In genomic region chr1:192880191-192880590, GRCh38 we compare ENCODE assay signal across 1 cellular context.
TF ChIP-seq lines count a peak whose summit lies in the region.

No MANE protein-coding gene starts in this region.

TF ChIP-seq in GM23338, 12 proteins besides CTCF, POLR2A, EP300 and RAD21 (continued from another document):
- TF ChIP-seq ZNF331 (CRISPR knock-in tag; IDR thresholded peaks at IDR 0.05; ENCODE audit: low read depth): no peak
- no peak for TF ChIP-seq ETS1 (IDR thresholded peaks at IDR 0.05)
- no peak for TF ChIP-seq ZNF462 (CRISPR knock-in tag; IDR thresholded peaks at IDR 0.05)
- no peak for TF ChIP-seq EZH2phosphoT487 (IDR thresholded peaks at IDR 0.05; ENCODE audit: unreplicated experiment)
- TF ChIP-seq EZH2 (IDR thresholded peaks at IDR 0.05; ENCODE audit: low read depth, unreplicated experiment): no peak
- no peak for TF ChIP-seq REST (IDR thresholded peaks at IDR 0.05; ENCODE audit: unreplicated experiment)
- TF ChIP-seq POLR2AphosphoS5 (IDR thresholded peaks at IDR 0.05; ENCODE audit: low read depth): no peak
